Comparison of ENCODE assay signal across 30 cellular contexts in the genomic region with DNA sequence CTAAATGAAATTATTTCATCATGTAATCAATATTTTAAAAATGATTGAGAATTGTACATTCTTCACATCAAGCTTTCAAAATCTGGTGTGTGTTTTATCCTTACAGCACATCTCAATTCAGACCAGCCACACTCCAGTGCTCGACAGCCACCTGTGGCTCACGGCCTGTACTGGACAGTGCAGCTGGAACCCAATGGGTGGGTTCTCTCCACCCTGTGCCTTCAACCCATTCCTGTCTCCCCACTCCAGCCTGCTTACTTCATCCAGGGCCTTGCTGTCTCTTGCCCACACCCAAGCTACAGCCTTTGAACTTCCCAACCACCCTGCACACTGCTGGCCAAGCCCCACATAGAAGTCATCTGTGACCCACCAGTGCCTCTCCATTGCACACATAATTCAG. TPM values are rescaled to one million over a fixed set of nuclear protein-coding genes. Genes with fewer than 3 reads are reported as not detected.
"Had no signal": no experiment of that assay in that cellular context is flagged by ENCODE, and none has a peak within 500 bp of the region (broad histone marks: within the 10 kb centered on the region; RNA-seq: fewer than 3 reads in every experiment).

No MANE protein-coding gene starts in this region.

- H3K4me3 ChIP-seq: dorsolateral prefrontal cortex, gastrocnemius medialis had no signal

- H3K36me3 ChIP-seq: brain microvascular endothelial cell, gastrocnemius medialis, WERI-Rb-1 had no signal

- H3K36me3 Mint-ChIP-seq: activated naive CD8-positive, alpha-beta T cell had no signal

- H3K27ac Mint-ChIP-seq: activated B cell treated with CpG ODN at 0.5 μM for 24 hours; activated CD8-positive, alpha-beta T cell treated with anti-CD3 and anti-CD28 coated beads for 36 hours; activated naive CD8-positive, alpha-beta T cell; activated T-helper 17 cell treated with anti-CD3 and anti-CD28 coated beads, Interleukin-2, amount 50 U/mL, for 72 hours; endodermal cell had no signal

- H3K27me3 ChIP-seq: brain microvascular endothelial cell, dorsolateral prefrontal cortex, gastrocnemius medialis had no signal

- H3K9me3 ChIP-seq: gastrocnemius medialis had no signal

- H3K27ac ChIP-seq: brain microvascular endothelial cell, dorsolateral prefrontal cortex, gastrocnemius medialis, WERI-Rb-1 had no signal

- DNase-seq: activated B cell treated with CpG ODN at 0.5 μM for 24 hours; activated CD4-positive, alpha-beta T cell treated with anti-CD3 and anti-CD28 coated beads for 48 hours; activated CD4-positive, alpha-beta T cell treated with anti-CD3 and anti-CD28 coated beads, Interleukin-2, amount 50 U/mL, for 1 hour; activated CD4-positive, alpha-beta T cell treated with anti-CD3 and anti-CD28 coated beads, Interleukin-2, amount 50 U/mL, for 48 hours; activated CD8-positive, alpha-beta memory T cell treated with anti-CD3 and anti-CD28 coated beads for 24 hours; activated CD8-positive, alpha-beta T cell treated with anti-CD3 and anti-CD28 coated beads for 36 hours; activated effector memory CD4-positive, alpha-beta T cell treated with Interleukin-2 at 50 U/mL for 16 hours; activated gamma-delta T cell treated with Interleukin-2 at 50 U/mL for 16 hours; activated naive CD4-positive, alpha-beta T cell treated with anti-CD3 and anti-CD28 coated beads, Interleukin-2, amount 50 U/mL, for 16 hours; activated naive CD4-positive, alpha-beta T cell treated with Interleukin-2 at 50 U/mL for 16 hours; activated T-cell treated with anti-CD3 and anti-CD28 coated beads, Interleukin-2, amount 50 U/mL, for 4 hours; amniotic stem cell; anterior cingulate cortex; brain microvascular endothelial cell; dorsolateral prefrontal cortex; effector memory CD4-positive, alpha-beta T cell; endodermal cell; foreskin fibroblast; gastrocnemius medialis; glutamatergic neuron; T-helper 9 cell; WERI-Rb-1 had no signal

- H3K4me1 ChIP-seq: gastrocnemius medialis had no signal

- H3K4me1 Mint-ChIP-seq: activated B cell treated with CpG ODN at 0.5 μM for 24 hours; activated T-helper 17 cell treated with anti-CD3 and anti-CD28 coated beads, Interleukin-2, amount 50 U/mL, for 72 hours; central memory CD8-positive, alpha-beta T cell; endodermal cell had no signal

- H3K4me3 Mint-ChIP-seq: activated B cell treated with CpG ODN at 0.5 μM for 24 hours; activated CD8-positive, alpha-beta T cell treated with anti-CD3 and anti-CD28 coated beads for 36 hours; activated naive CD8-positive, alpha-beta T cell; activated T-cell treated with anti-CD3 and anti-CD28 coated beads, Interleukin-2, amount 50 U/mL, for 4 hours; activated T-helper 17 cell treated with anti-CD3 and anti-CD28 coated beads, Interleukin-2, amount 50 U/mL, for 72 hours; central memory CD8-positive, alpha-beta T cell; endodermal cell had no signal

- H3K9me3 Mint-ChIP-seq: activated B cell treated with CpG ODN at 0.5 μM for 24 hours; activated CD8-positive, alpha-beta T cell treated with anti-CD3 and anti-CD28 coated beads for 36 hours; activated T-cell treated with anti-CD3 and anti-CD28 coated beads, Interleukin-2, amount 50 U/mL, for 4 hours; activated T-helper 17 cell treated with anti-CD3 and anti-CD28 coated beads, Interleukin-2, amount 50 U/mL, for 72 hours; central memory CD8-positive, alpha-beta T cell; endodermal cell had no signal

- H3K27me3 Mint-ChIP-seq: activated CD8-positive, alpha-beta T cell treated with anti-CD3 and anti-CD28 coated beads for 36 hours had no signal

RNA-seq across cellular contexts. Expression of gene CYP19A1, which starts 17.6 kb away (rescaled TPM):
- total RNA-seq: activated CD8-positive, alpha-beta T cell treated with anti-CD3 and anti-CD28 coated beads for 36 hours; bronchial epithelial cell; endodermal cell; epithelial cell of proximal tubule; esophagus mucosa had no signal

RNA-seq across cellular contexts. Expression of gene GLDN, which starts 20.6 kb away (rescaled TPM):
- total RNA-seq: activated B cell treated with CpG ODN at 0.5 μM for 24 hours; activated CD8-positive, alpha-beta T cell treated with anti-CD3 and anti-CD28 coated beads for 36 hours; activated T-helper 17 cell treated with anti-CD3 and anti-CD28 coated beads, Interleukin-2, amount 50 U/mL, for 72 hours; epithelial cell of proximal tubule; T-helper 1 cell treated with Interleukin-12 subunit alpha and Interleukin-12 subunit beta and Interleukin-4 antibody, amounts not matched to agents 30 ng/mL and 1 ng/mL, for 36 hours; T-helper 2 cell treated with Interferon-gamma antibody and Interleukin-4, amounts not matched to agents 100 ng/mL and 5 ng/mL, for 36 hours had no signal
